ENCODE assay signal across 25 cellular contexts in genomic region chr9:73720601-73721000, GRCh38.
"Had no signal": no experiment of that assay in that cellular context is flagged by ENCODE, and none has a peak within 500 bp of the region (broad histone marks: within the 10 kb centered on the region; RNA-seq: fewer than 3 reads in every experiment).

No MANE protein-coding gene starts in this region.

- H3K27ac ChIP-seq: HL-60, PC-9, Peyer's patch, SJCRH30 had no signal

- H3K4me3 ChIP-seq: PC-9, Peyer's patch, SJCRH30 had no signal

- H3K27me3 ChIP-seq: Peyer's patch, SJCRH30 had no signal

- H3K36me3 ChIP-seq: Peyer's patch, SJCRH30 had no signal

- H2AFZ ChIP-seq: PC-9 had no signal

- ATAC-seq: Right ventricle myocardium inferior, SK-N-SH treated with all-trans-retinoic acid at 6 μM for 48 hours had no signal

- H3K4me1 ChIP-seq: Peyer's patch, SJCRH30 had no signal

- H3K4me2 ChIP-seq: PC-9 had no signal

- H3K9me3 ChIP-seq: Peyer's patch, SJCRH30 had no signal

- DNase-seq: Kasumi-1; KG1; NCI-H1092; NCI-H1105 treated with DMSO at 0.1 percent for 48 hours; NCI-H1417 treated with DMSO at 0.1 percent for 48 hours; NCI-H146; NCI-H1694 treated with DMSO at 0.1 percent for 48 hours; NCI-H1930; NCI-H2081 treated with DMSO at 0.1 percent for 48 hours; NCI-H2171; NCI-H226; NCI-H446; NCI-H510A; NCI-H524 treated with DMSO at 0.1 percent for 48 hours; NCI-H69; NCI-H774; NK-92 treated with Interleukin-12 subunit alpha and Interleukin-12 subunit beta, amount 100 ng/mL, for 24 hours; PC-9; Peyer's patch; SHP77 treated with DMSO at 0.1 percent for 48 hours; SJCRH30; T-helper 1 cell had no signal
